1 cellular context compared by ENCODE assay signal in the genomic region with DNA sequence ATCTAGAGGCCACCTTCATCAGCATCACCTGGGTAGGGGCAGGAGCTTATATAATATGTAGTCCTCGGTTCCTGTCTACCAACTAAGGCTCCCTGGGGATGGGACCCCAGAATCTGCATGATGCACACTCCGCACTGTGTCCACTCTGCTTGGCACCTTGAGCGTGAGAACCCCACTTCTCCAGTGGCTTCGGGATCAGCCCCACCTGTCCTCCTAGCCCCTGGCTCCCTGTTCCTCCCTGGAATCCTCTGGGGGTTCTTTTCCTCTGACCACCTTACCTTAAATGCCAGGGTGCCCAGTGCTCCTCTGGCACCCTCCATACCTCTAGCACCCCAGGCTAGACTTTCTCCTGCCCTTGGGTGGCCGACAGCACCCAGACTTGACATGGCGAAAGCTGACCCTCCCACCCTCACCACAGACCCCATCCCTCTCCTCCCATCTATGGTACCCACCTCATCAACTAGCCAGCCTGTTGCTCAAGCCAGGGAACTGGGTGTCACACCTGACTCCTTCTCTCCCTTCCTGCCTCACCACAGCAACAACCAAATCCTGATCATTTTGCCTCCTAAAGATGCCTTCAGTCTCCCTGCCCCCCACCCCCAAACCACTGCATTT.
TF ChIP-seq lines count a peak whose summit lies in the region.

No MANE protein-coding gene starts in this region.

TF ChIP-seq in H1, 55 proteins besides CTCF, POLR2A, EP300 and RAD21:
- TF ChIP-seq CHD7 (IDR thresholded peaks at IDR 0.05; ENCODE audit: insufficient replicate concordance, low read length) (no peak), MAFK (IDR thresholded peaks at IDR 0.05; ENCODE audit: low read depth, low read length) (no peak), ZNF274 (IDR thresholded peaks at IDR 0.05; ENCODE audit: borderline replicate concordance, extremely low read depth, low read length) (no peak), NANOG (IDR thresholded peaks at IDR 0.05; ENCODE audit: insufficient read depth, low read depth, low read length, poor library complexity, severe bottlenecking) (no peak)
- TF ChIP-seq, protein P1, sequence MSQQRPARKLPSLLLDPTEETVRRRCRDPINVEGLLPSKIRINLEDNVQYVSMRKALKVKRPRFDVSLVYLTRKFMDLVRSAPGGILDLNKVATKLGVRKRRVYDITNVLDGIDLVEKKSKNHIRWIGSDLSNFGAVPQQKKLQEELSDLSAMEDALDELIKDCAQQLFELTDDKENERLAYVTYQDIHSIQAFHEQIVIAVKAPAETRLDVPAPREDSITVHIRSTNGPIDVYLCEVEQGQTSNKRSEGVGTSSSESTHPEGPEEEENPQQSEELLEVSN (IDR thresholded peaks at IDR 0.05), result no peak
